12 cellular contexts compared by ENCODE assay signal in the genomic region with DNA sequence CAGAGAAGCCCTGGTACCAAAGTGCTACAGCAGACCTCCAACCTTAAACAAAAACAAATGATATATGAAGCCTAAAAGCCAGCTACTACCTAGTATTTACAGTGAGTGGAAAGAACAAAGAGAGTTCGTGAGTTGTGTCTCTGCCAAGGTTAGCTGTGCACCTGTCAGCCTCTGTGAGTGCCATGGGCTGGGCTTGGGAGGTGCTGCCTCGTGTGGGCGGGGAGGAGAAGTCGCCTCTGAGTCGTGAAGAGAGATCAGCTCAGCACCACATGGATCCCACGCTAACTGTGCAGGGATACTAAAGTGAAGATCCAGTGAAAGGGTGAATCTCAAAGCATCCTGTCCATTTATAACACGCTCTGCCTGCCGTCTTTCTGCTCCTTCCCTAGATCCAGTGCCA.
DNase-seq lines count a peak whose midpoint lies in the region; FAIRE-seq and TF ChIP-seq lines count a peak whose summit lies in the region.
"Had no signal": no experiment of that assay in that cellular context is flagged by ENCODE, and none has a peak within 500 bp of the region (broad histone marks: within the 10 kb centered on the region; RNA-seq: fewer than 3 reads in every experiment).

No MANE protein-coding gene starts in this region.

- no peaks in the 10 kb centered on the region for H3K4me1 ChIP-seq in tibial artery
- H3K4me1 ChIP-seq: BE2C had no signal

- peak; percentile 43 for TF ChIP-seq CTCF in 22Rv1 (IDR thresholded peaks at IDR 0.05)
- peak; percentile 26 for TF ChIP-seq CTCF in epithelial cell of proximal tubule (conservative IDR thresholded peaks at IDR 0.05; ENCODE audit: low read depth, low read length)
- TF ChIP-seq CTCF in tibial artery (IDR thresholded peaks at IDR 0.05): no peak

- peak; percentile 21 for FAIRE-seq in GM19239 (lab: Jason Lieb, UNC)

- no peak overlapping the region for H3K27ac ChIP-seq in 22Rv1
- H3K27ac ChIP-seq in tibial artery: no peak overlapping the region

- H3K27me3 ChIP-seq in tibial artery: no peaks in the 10 kb centered on the region
- H3K27me3 ChIP-seq: BE2C had no signal

- H3K9me3 ChIP-seq in tibial artery: no peaks in the 10 kb centered on the region
- H3K9me3 ChIP-seq: BE2C had no signal

- intact Hi-C loops in tibial artery (cut with DNase I; ENCODE audit: low total_unique reads): no loop called here

- H3K4me3 ChIP-seq in epithelial cell of proximal tubule (ENCODE audit: low read depth, low read length) (no peak overlapping the region), tibial artery (no peak overlapping the region)
- H3K4me3 ChIP-seq: lung had no signal

- no peak for DNase-seq in GM19239 (ENCODE audit: insufficient read length, low spot score)
- DNase-seq in NCI-H345 treated with DMSO at 0.1 percent for 48 hours (lab: John Stamatoyannopoulos, UW; ENCODE audit: unreplicated experiment): peak; percentile 66
- no peak for DNase-seq in epithelial cell of proximal tubule (ENCODE audit: low read depth)
- DNase-seq in COLO829 (ENCODE audit: low spot score): no peak
- DNase-seq in activated naive CD4-positive, alpha-beta T cell treated with Interleukin-2 at 50 U/mL for 16 hours: no peak
- DNase-seq in NK-92 (lab: John Stamatoyannopoulos, UW; ENCODE audit: unreplicated experiment): no peak
- no peak for DNase-seq in tibial artery
- DNase-seq: BE2C, cerebellar nuclear complex, trophoblast cell had no signal

- no peaks in the 10 kb centered on the region for H3K36me3 ChIP-seq in tibial artery
- H3K36me3 ChIP-seq: BE2C had no signal

Comparison
In these comparisons a context has a peak if more than half of its experiments do, and no peak if none do; other contexts are left out.
1. CTCF ChIP-seq: peak in 22Rv1 (single experiment) and epithelial cell of proximal tubule (single experiment); none in tibial artery (0 of 2).